Comparison of ENCODE assay signal across 12 cellular contexts in genomic region chr2:72915076-72915906, GRCh38. TPM values are rescaled to one million over a fixed set of nuclear protein-coding genes. Genes with fewer than 3 reads are reported as not detected.
DNase-seq lines count a peak whose midpoint lies in the region; ATAC-seq, FAIRE-seq and TF ChIP-seq lines count a peak whose summit lies in the region.
"Had no signal": no experiment of that assay in that cellular context is flagged by ENCODE, and none has a peak within 500 bp of the region (broad histone marks: within the 10 kb centered on the region; RNA-seq: fewer than 3 reads in every experiment).

No MANE protein-coding gene starts in this region.

- H4K20me1 ChIP-seq in GM12878 (ENCODE audit: control insufficient read depth, insufficient read depth) = no peaks in the 10 kb centered on the region

- BruUV-seq in GM12878 (replicated peaks; lab: Mats Ljungman, UMichigan) = TSS peak; percentile 73

- peaks cover 89% of the 10 kb centered on the region for H3K27me3 Mint-ChIP-seq in mesothelial cell of epicardium (ENCODE audit: low read depth)

- H3K4me3 Mint-ChIP-seq in mesothelial cell of epicardium = peak overlapping the region; percentile 44

- TF ChIP-seq POLR2A in GM12878 (IDR thresholded peaks at IDR 0.05; ENCODE audit: low read depth, low read length) = no peak

- H3K4me2 ChIP-seq in GM12878 (ENCODE audit: control insufficient read depth, insufficient read depth) = peak overlapping the region; percentile 90

- no peaks in the 10 kb centered on the region for H3K9me3 ChIP-seq in left ventricle myocardium inferior (replicated peaks)
- H3K9me3 ChIP-seq in GM12878 (replicated peaks; ENCODE audit: control insufficient read depth, insufficient read depth, low read length) = no peaks in the 10 kb centered on the region
- H3K9me3 ChIP-seq in aorta (ENCODE audit: control insufficient read depth, low read length) = no peaks in the 10 kb centered on the region

- peaks cover 100% of the 10 kb centered on the region for H3K27me3 ChIP-seq in left ventricle myocardium inferior (ENCODE audit: low read depth)
- H3K27me3 ChIP-seq in GM12878 (replicated peaks in 1 of 2; ENCODE audit: control insufficient read depth in 2 of 2, insufficient read depth in 2 of 2, low read length in 1 of 2) = peaks cover 9 to 43% of the 10 kb centered on the region in 2 experiments
- no peaks in the 10 kb centered on the region for H3K27me3 ChIP-seq in aorta (ENCODE audit: control insufficient read depth in 1 of 2, insufficient read depth in 2 of 2, low read length in 1 of 2)

- no peak overlapping the region for H2AFZ ChIP-seq in GM12878 (ENCODE audit: control insufficient read depth, low read depth, low read length)

- in situ Hi-C loops in GM12878 (cut with MboI) = no loop called here

- H3K9me3 Mint-ChIP-seq in mesothelial cell of epicardium = no peaks in the 10 kb centered on the region
- H3K9me3 Mint-ChIP-seq: activated naive CD4-positive, alpha-beta T cell treated with anti-CD3 and anti-CD28 coated beads for 36 hours had no signal

- TF ChIP-seq EP300 in GM12878 (IDR thresholded peaks at IDR 0.05; ENCODE audit: borderline replicate concordance in 1 of 2, control insufficient read depth in 1 of 2, low read depth in 2 of 2, low read length in 2 of 2) = no peak

- DNase-seq in left ventricle myocardium inferior (no peak), Right ventricle myocardium inferior (ENCODE audit: missing footprints) (no peak), GM12878 (ENCODE audit: low read depth, low spot score) (no peak), mesothelial cell of epicardium (ENCODE audit: low spot score in 2 of 2, unreplicated experiment in 2 of 2) (peak in 1 of 2 experiments; percentile 37), aorta (peak; percentile 23 to 60), NCI-H2029 (lab: John Stamatoyannopoulos, UW) (no peak), OCI-M1 (lab: John Stamatoyannopoulos, UW) (no peak)

- CTCF ChIA-PET in GM12878 (lab: Yijun Ruan, JAX) = interaction anchor here (1.0 to 6.3 kb wide), 5 partner anchors 11 to 262 kb away, joined by 4 to 106 read pairs (median 5); no protein-coding TSS in a partner anchor

- no peak for TF ChIP-seq RAD21 in GM12878 (IDR thresholded peaks at IDR 0.05; ENCODE audit: insufficient read depth, low read depth, low read length)

- H3K4me1 Mint-ChIP-seq in mesothelial cell of epicardium = peaks cover 16% of the 10 kb centered on the region

- peak overlapping the region; percentile 39; the same call in 1 of the 2 replicates for H3K9ac ChIP-seq in GM12878 (ENCODE audit: control insufficient read depth, insufficient read depth, low read length)

- H3K36me3 ChIP-seq in left ventricle myocardium inferior (no peaks in the 10 kb centered on the region), GM12878 (ENCODE audit: control insufficient read depth in 2 of 2, insufficient read depth in 2 of 2, low read length in 1 of 2) (no peaks in the 10 kb centered on the region), aorta (ENCODE audit: control insufficient read depth in 1 of 2, insufficient read depth in 2 of 2, low read length in 1 of 2) (no peaks in the 10 kb centered on the region)

- 35% methylated on average over 31 of the region's 33 CpGs for WGBS in GM12878 (ENCODE audit: insufficient coverage, insufficient replicate concordance, low lambda C conversion rate, missing lambda C conversion rate)
- WGBS in aorta, 2 donors = 8 to 10% methylated on average over 33 of the region's 33 CpGs

- ATAC-seq in Right ventricle myocardium inferior = no peak
- no peak for ATAC-seq in GM12878
- ATAC-seq in aorta (ENCODE audit: low FRiP score) = no peak
- no peak for ATAC-seq in GM21528 (IDR thresholded peaks at IDR 0.05; ENCODE audit: low FRiP score, unreplicated experiment)

- H3K4me1 ChIP-seq in left ventricle myocardium inferior (peaks cover 50% of the 10 kb centered on the region), GM12878 (ENCODE audit: control insufficient read depth, insufficient read depth, low read length) (peaks cover 9% of the 10 kb centered on the region), aorta (ENCODE audit: control insufficient read depth in 1 of 2, insufficient read depth in 2 of 2, low read length in 2 of 2) (no peaks in the 10 kb centered on the region)

- H3K27ac ChIP-seq in left ventricle myocardium inferior (replicated peaks) (no peak overlapping the region), GM12878 (ENCODE audit: control insufficient read depth, insufficient read depth) (no peak overlapping the region), aorta (ENCODE audit: low read depth in 1 of 2, low read length in 2 of 2) (no peak overlapping the region)

- TF ChIP-seq CTCF in left ventricle myocardium inferior (IDR thresholded peaks at IDR 0.05; ENCODE audit: borderline replicate concordance) (no peak), GM12878 (IDR thresholded peaks at IDR 0.05 in 2 of 3, conservative IDR thresholded peaks at IDR 0.05 in 1 of 3; ENCODE audit: control insufficient read depth in 2 of 3, extremely low read depth in 1 of 3, insufficient read depth in 1 of 3, low read depth in 3 of 3, low read length in 3 of 3) (no peak), mesothelial cell of epicardium (IDR thresholded peaks at IDR 0.05; ENCODE audit: unreplicated experiment) (no peak)

- no peak overlapping the region for H3K27ac Mint-ChIP-seq in mesothelial cell of epicardium
- H3K27ac Mint-ChIP-seq: activated naive CD4-positive, alpha-beta T cell treated with anti-CD3 and anti-CD28 coated beads for 36 hours had no signal

- intact Hi-C loops in left ventricle myocardium inferior (cut with micrococcal nuclease) (no loop called here), Right ventricle myocardium inferior (cut with DNase I) (no loop called here), GM12878 (cut with micrococcal nuclease; ENCODE audit: unreplicated experiment) (loop anchor here (5.0 kb wide), 1 partner anchor 157 kb away; the partner anchor contains the start of gene SFXN5), aorta (cut with DNase I) (no loop called here)

- no peaks in the 10 kb centered on the region for H3K79me2 ChIP-seq in GM12878 (ENCODE audit: control insufficient read depth, insufficient read depth, low read length)

- SMC1A ChIA-PET in GM12878 (lab: Charles Lee; ENCODE audit: uncharacterized antibody, unreplicated experiment) = interaction anchor here (1.3 to 5.6 kb wide), 5 partner anchors 11 to 21 kb away, joined by 3 to 48 read pairs (median 6); no protein-coding TSS in a partner anchor

- RAD21 ChIA-PET in GM12878 (lab: Charles Lee; ENCODE audit: unreplicated experiment) = interaction anchor here (1.4 to 6.7 kb wide), 3 partner anchors 17 to 58 kb away, joined by 4 to 88 read pairs (median 7); no protein-coding TSS in a partner anchor

- H3K4me3 ChIP-seq in left ventricle myocardium inferior (peak overlapping the region; percentile 61), GM12878 (peak overlapping the region; percentile 75), aorta (ENCODE audit: low read length in 2 of 2) (peak overlapping the region in 1 of 2 donors; percentile 23)

- POLR2A ChIA-PET in GM12878 (lab: Charles Lee) = interaction anchor here (1.0 to 5.8 kb wide), 3 partner anchors 17 to 28 kb away, joined by 3 to 42 read pairs (median 6); partner anchors contain the start of gene SPR

- H3K36me3 Mint-ChIP-seq in mesothelial cell of epicardium = no peaks in the 10 kb centered on the region

- peak; percentile 35 for FAIRE-seq in GM12878 (lab: Jason Lieb, UNC)

RNA-seq across cellular contexts. Expression of gene EMX1, which starts 2.0 kb away (rescaled TPM):
- total RNA-seq in left ventricle myocardium inferior (not detected), Right ventricle myocardium inferior (not detected), GM12878 (2014; rRNA removed) (1.9 and 2.3 TPM in 2 replicates), GM12878 (2014; rRNA removed; fragmentation: Illumina TruSeq; extraction: Trizol) (0.28 and 0.49 TPM in 2 replicates), GM12878 (2021) (1.1 and 1.2 TPM in 2 replicates), mesothelial cell of epicardium (0.09 TPM in 2 of 3 replicates, not detected in the other), aorta (not detected)
- total RNA-seq in GM12878 (2013; cell fraction: nucleolus; rRNA removed) = 6.4 and 11.8 TPM in 2 replicates
- polyA plus RNA-seq in GM12878 (2011; ENCODE audit: low read depth) = 0.42 TPM
- polyA plus RNA-seq in GM12878 (2011; rRNA removed) (3.2 and 5.1 TPM in 2 replicates), GM12878 (2014; fragmentation: Illumina TruSeq; extraction: Trizol) (0.16 TPM in 1 of 2 replicates, not detected in the other), GM12878 (2014; fragmentation: Nextera tagmentation; extraction: Ambion mirVana) (under 1 TPM in 1 of 2 experiments, not detected in 1; 0.07 TPM), GM12878 (2014; rRNA removed) (1.1 and 1.3 TPM in 2 replicates), GM12878 (2016; fragmentation: Nextera tagmentation; extraction: Ambion mirVana) (1 to 10 TPM; 1.1 to 1.5 TPM), aorta (not detected)
- 4.7 and 9.5 TPM in 2 replicates for polyA plus RNA-seq in GM12878 (2011; cell fraction: cytosol; rRNA removed)
- polyA plus RNA-seq in GM12878 (2011; cell fraction: nucleus; rRNA removed) = 42.0 and 42.5 TPM in 2 replicates
- polyA plus RNA-seq in GM12878 (2012) = 0.97 and 2.0 TPM in 2 replicates
- polyA minus RNA-seq in GM12878 (2011; rRNA and poly(A)+ RNA removed) = 3.4 and 4.5 TPM in 2 replicates
- 2.4 and 3.0 TPM in 2 replicates for polyA minus RNA-seq in GM12878 (2011; cell fraction: cytosol; rRNA and poly(A)+ RNA removed)
- polyA minus RNA-seq in GM12878 (2011; cell fraction: nucleus; rRNA and poly(A)+ RNA removed) = 11.5 and 18.7 TPM in 2 replicates
- total RNA-seq: activated naive CD4-positive, alpha-beta T cell treated with anti-CD3 and anti-CD28 coated beads for 36 hours; fibroblast of villous mesenchyme; HT1080 had no signal
- polyA plus RNA-seq: CD14-positive monocyte had no signal

RNA-seq across cellular contexts. Expression of gene SPR, which starts 28.1 kb away (rescaled TPM):
- total RNA-seq in left ventricle myocardium inferior (53.5 TPM), Right ventricle myocardium inferior (52.4 TPM), GM12878 (2014; rRNA removed) (3.6 and 4.1 TPM in 2 replicates), GM12878 (2014; rRNA removed; fragmentation: Illumina TruSeq; extraction: Trizol) (1.8 and 2.0 TPM in 2 replicates), GM12878 (2021) (2.9 TPM in 2 replicates), mesothelial cell of epicardium (11.4 to 13.8 TPM (median 12.5 TPM) in 3 replicates), aorta (10 to 100 TPM; 16.1 to 22.4 TPM)
- total RNA-seq in GM12878 (2013; cell fraction: nucleolus; rRNA removed) = 0.78 and 1.1 TPM in 2 replicates
- 0.49 TPM for polyA plus RNA-seq in GM12878 (2011; ENCODE audit: low read depth)
- polyA plus RNA-seq in GM12878 (2011; rRNA removed) (6.3 and 7.8 TPM in 2 replicates), GM12878 (2014; fragmentation: Illumina TruSeq; extraction: Trizol) (1.1 and 1.8 TPM in 2 replicates), GM12878 (2014; fragmentation: Nextera tagmentation; extraction: Ambion mirVana) (1 to 10 TPM in 1 of 2 experiments, under 1 TPM in 1; 0.68 to 1.3 TPM), GM12878 (2014; rRNA removed) (2.1 and 2.4 TPM in 2 replicates), GM12878 (2016; fragmentation: Nextera tagmentation; extraction: Ambion mirVana) (1 to 10 TPM; 4.3 to 6.4 TPM), aorta (10 to 100 TPM; 20.4 to 33.1 TPM)
- 8.7 and 9.6 TPM in 2 replicates for polyA plus RNA-seq in GM12878 (2011; cell fraction: cytosol; rRNA removed)
- 5.0 and 5.3 TPM in 2 replicates for polyA plus RNA-seq in GM12878 (2011; cell fraction: nucleus; rRNA removed)
- polyA plus RNA-seq in GM12878 (2012) = 1.1 and 1.8 TPM in 2 replicates
- polyA minus RNA-seq in GM12878 (2011; rRNA and poly(A)+ RNA removed) = 3.9 and 5.2 TPM in 2 replicates
- 1.6 and 4.1 TPM in 2 replicates for polyA minus RNA-seq in GM12878 (2011; cell fraction: cytosol; rRNA and poly(A)+ RNA removed)
- 1.1 and 2.1 TPM in 2 replicates for polyA minus RNA-seq in GM12878 (2011; cell fraction: nucleus; rRNA and poly(A)+ RNA removed)

Comparison
In these comparisons a context has a peak if more than half of its experiments do, and no peak if none do; other contexts are left out.
1. DNase-seq: peak in aorta (2 of 2); none in left ventricle myocardium inferior (single experiment), Right ventricle myocardium inferior (single experiment), GM12878 (single experiment), NCI-H2029 (single experiment) and OCI-M1 (single experiment).